ENCODE assay signal across 1 cellular context in genomic region chr1:53172751-53173498, GRCh38.
TF ChIP-seq lines count a peak whose summit lies in the region.

No MANE protein-coding gene starts in this region.

TF ChIP-seq in HepG2, 621 proteins besides CTCF, POLR2A, EP300 and RAD21:
- TF ChIP-seq TCF12 (IDR thresholded peaks at IDR 0.05) (no peak), TCF12 (CRISPR knock-in tag; IDR thresholded peaks at IDR 0.05) (no peak), NCOR1 (IDR thresholded peaks at IDR 0.05; ENCODE audit: borderline replicate concordance, low read length) (no peak), SAP130 (CRISPR knock-in tag; IDR thresholded peaks at IDR 0.05; ENCODE audit: low read depth) (0 out of 2 replicates have a peak, but pooled peaks have one; percentile 22), POLR2AphosphoS2 (IDR thresholded peaks at IDR 0.05; ENCODE audit: low read depth, low read length) (no peak), TFDP1 (CRISPR knock-in tag; IDR thresholded peaks at IDR 0.05; ENCODE audit: borderline replicate concordance) (no peak), NRL (CRISPR knock-in tag; IDR thresholded peaks at IDR 0.05; ENCODE audit: borderline replicate concordance) (no peak), SMC3 (IDR thresholded peaks at IDR 0.05; ENCODE audit: low read length) (peak; percentile 58), ELF3 (CRISPR knock-in tag; IDR thresholded peaks at IDR 0.05) (peak; percentile 25; the same call in 1 of the 2 replicates), HNRNPK (IDR thresholded peaks at IDR 0.05; ENCODE audit: low read depth, low read length, poor library complexity, severe bottlenecking) (peak; percentile 84), ZNF263 (CRISPR knock-in tag; IDR thresholded peaks at IDR 0.05) (peak; percentile 47; the same call in 1 of the 2 replicates), TEAD3 (CRISPR knock-in tag; optimal IDR thresholded peaks at IDR 0.05; ENCODE audit: borderline replicate concordance) (peak; percentile 36), BRD4 (CRISPR knock-in tag; IDR thresholded peaks at IDR 0.05) (no peak), STAG1 (CRISPR knock-in tag; IDR thresholded peaks at IDR 0.05) (peak; percentile 66), SALL1 (CRISPR knock-in tag; IDR thresholded peaks at IDR 0.05) (0 out of 2 replicates have a peak, but pooled peaks have one; percentile 11), ZSCAN25 (CRISPR knock-in tag; IDR thresholded peaks at IDR 0.05) (peak; percentile 85), PAXIP1 (CRISPR knock-in tag; conservative IDR thresholded peaks at IDR 0.05) (peak; percentile 33), SRF (IDR thresholded peaks at IDR 0.05; ENCODE audit: low read depth, low read length) (0 out of 2 replicates have a peak, but pooled peaks have one; percentile 66), PCBP2 (optimal IDR thresholded peaks at IDR 0.05; ENCODE audit: low read depth, low read length, poor library complexity, severe bottlenecking) (peak; percentile 30), DBP (CRISPR knock-in tag; IDR thresholded peaks at IDR 0.05; ENCODE audit: not compliant biosample characterization) (no peak), FOXA1 (IDR thresholded peaks at IDR 0.05) (no peak), FOXA1 (CRISPR knock-in tag; IDR thresholded peaks at IDR 0.05) (no peak), MIER3 (CRISPR knock-in tag; IDR thresholded peaks at IDR 0.05; ENCODE audit: borderline replicate concordance) (0 out of 2 replicates have a peak, but pooled peaks have one; percentile 15), ZNF143 (CRISPR knock-in tag; IDR thresholded peaks at IDR 0.05) (0 out of 2 replicates have a peak, but pooled peaks have one; percentile 26), CREB1 (IDR thresholded peaks at IDR 0.05) (no peak; the same call in 1 of the 2 replicates), CREB1 (CRISPR knock-in tag; IDR thresholded peaks at IDR 0.05) (peak; percentile 52; the same call in 1 of the 2 replicates), ZBTB49 (CRISPR knock-in tag; IDR thresholded peaks at IDR 0.05; ENCODE audit: borderline replicate concordance) (no peak), LCORL (IDR thresholded peaks at IDR 0.05) (no peak), LCORL (CRISPR knock-in tag; IDR thresholded peaks at IDR 0.05) (0 out of 2 replicates have a peak, but pooled peaks have one; percentile 42), XRCC5 (optimal IDR thresholded peaks at IDR 0.05; ENCODE audit: low read length) (peak; percentile 29), FOXK1 (CRISPR knock-in tag; IDR thresholded peaks at IDR 0.05; ENCODE audit: borderline replicate concordance, low read depth) (0 out of 2 replicates have a peak, but pooled peaks have one; percentile 15), GATA4 (IDR thresholded peaks at IDR 0.05; ENCODE audit: borderline replicate concordance, low read depth) (no peak), FOXK2 (IDR thresholded peaks at IDR 0.05) (no peak), IRF2 (CRISPR knock-in tag; IDR thresholded peaks at IDR 0.05) (0 out of 2 replicates have a peak, but pooled peaks have one; percentile 37), DRAP1 (CRISPR knock-in tag; IDR thresholded peaks at IDR 0.05) (peak; percentile 31; the same call in 1 of the 2 replicates), SP4 (CRISPR knock-in tag; IDR thresholded peaks at IDR 0.05) (no peak), ZNF646 (CRISPR knock-in tag; IDR thresholded peaks at IDR 0.05) (no peak), ZFP36L2 (CRISPR knock-in tag; IDR thresholded peaks at IDR 0.05) (no peak), DR1 (CRISPR knock-in tag; IDR thresholded peaks at IDR 0.05) (no peak), ZBTB46 (CRISPR knock-in tag; IDR thresholded peaks at IDR 0.05; ENCODE audit: borderline replicate concordance) (no peak), RARA (CRISPR knock-in tag; IDR thresholded peaks at IDR 0.05) (no peak)
